Comparison of ENCODE assay signal across 15 cellular contexts in the genomic region with DNA sequence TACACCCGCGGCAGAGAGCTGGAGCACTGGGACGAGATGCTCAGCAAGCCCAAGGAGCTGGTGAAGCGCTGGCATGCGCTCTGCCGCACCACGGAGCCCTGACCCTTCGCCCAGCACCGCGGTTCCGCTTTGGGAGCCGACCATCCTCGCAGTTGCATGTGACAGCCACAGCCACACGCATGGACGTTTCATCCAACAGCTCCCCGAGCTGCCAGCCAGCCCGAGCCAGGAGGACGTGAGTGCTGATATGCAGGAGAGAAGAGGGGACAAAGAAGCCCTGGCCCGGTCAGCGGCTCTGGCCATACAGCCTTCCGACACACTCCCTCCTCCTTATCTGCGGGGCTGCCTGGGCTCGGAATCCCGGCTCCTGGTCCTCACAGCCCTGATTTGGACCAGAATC. TPM values are rescaled to one million over a fixed set of nuclear protein-coding genes. Genes with fewer than 3 reads are reported as not detected.
DNase-seq lines count a peak whose midpoint lies in the region; ATAC-seq, FAIRE-seq and TF ChIP-seq lines count a peak whose summit lies in the region.
"Not testable (repeated sequence)": the region's sequence is repeated elsewhere in the genome, so short reads cannot be mapped to it uniquely, and the experiment has no call there.
"Had no signal": no experiment of that assay in that cellular context is flagged by ENCODE, and none has a peak within 500 bp of the region (broad histone marks: within the 10 kb centered on the region; RNA-seq: fewer than 3 reads in every experiment).

No MANE protein-coding gene starts in this region.

- not testable (repeated sequence) for BruUV-seq in Panc1 (replicated peaks; lab: Mats Ljungman, UMichigan)

- not testable (repeated sequence) for H3K4me1 ChIP-seq in A549; Panc1 (ENCODE audit: control insufficient read depth, insufficient read depth, low read length); heart right ventricle; aorta (ENCODE audit: control insufficient read depth in 1 of 2, insufficient read depth in 2 of 2, low read length in 2 of 2)

- not testable (repeated sequence) for TF ChIP-seq RAD21 in A549 (conservative IDR thresholded peaks at IDR 0.05 in 1 of 2, IDR thresholded peaks at IDR 0.05 in 1 of 2)

- not testable (repeated sequence) for H3K27me3 ChIP-seq in Panc1 (ENCODE audit: control insufficient read depth, insufficient read depth, low read length); heart right ventricle; aorta (ENCODE audit: control insufficient read depth in 1 of 2, insufficient read depth in 2 of 2, low read length in 1 of 2)

- not testable (repeated sequence) for H3K9me3 ChIP-seq in A549; Panc1 (ENCODE audit: control insufficient read depth, insufficient read depth, low read depth, low read length); heart right ventricle; aorta (ENCODE audit: control insufficient read depth, low read length)

- peak; percentile 8 to 10; a peak in 3 of 6 replicates for ATAC-seq in A549
- peak; percentile 27 for ATAC-seq in Panc1
- peak; percentile 75 for ATAC-seq in Right ventricle myocardium superior (ENCODE audit: poor library complexity)
- ATAC-seq in heart right ventricle = peak; percentile 17 to 74 (median 56)
- peak; percentile 75 for ATAC-seq in left ventricle myocardium superior
- ATAC-seq in aorta (ENCODE audit: low FRiP score) = peak; percentile 24

- H3K36me3 ChIP-seq in Panc1 (ENCODE audit: control insufficient read depth, insufficient read depth, low read length); heart right ventricle; aorta (ENCODE audit: control insufficient read depth in 1 of 2, insufficient read depth in 2 of 2, low read length in 1 of 2): not testable (repeated sequence)

- H3K4me2 ChIP-seq in A549 = not testable (repeated sequence)

- in situ Hi-C loops in Panc1 (cut with HindIII; ENCODE audit: low pct_unique_long_range_greater_than_20kb, low sequenced_read_pairs) = not testable (repeated sequence)

- not testable (repeated sequence) for TF ChIP-seq EP300 in A549 (IDR thresholded peaks at IDR 0.05)

- POLR2A ChIA-PET in A549 (lab: Yijun Ruan, JAX); Panc1 (lab: Charles Lee): not testable (repeated sequence)

- no CpG with 5 or more reads among the region's 24 CpGs for WGBS in A549 (ENCODE audit: missing lambda C conversion rate)
- WGBS in heart right ventricle, 2 donors = no CpG with 5 or more reads among the region's 24 CpGs
- WGBS in aorta, 2 donors = no CpG with 5 or more reads among the region's 24 CpGs

- not testable (repeated sequence) for DNase-seq in A549 (ENCODE audit: low read depth in 1 of 2, low spot score in 1 of 2); Panc1 (ENCODE audit: low read depth, low spot score); Right ventricle myocardium superior; heart right ventricle; left ventricle myocardium superior; aorta

- not testable (repeated sequence) for TF ChIP-seq CTCF in A549 (IDR thresholded peaks at IDR 0.05); Panc1 (IDR thresholded peaks at IDR 0.05); heart right ventricle (IDR thresholded peaks at IDR 0.05)

- intact Hi-C loops in Panc1 (cut with micrococcal nuclease; ENCODE audit: unreplicated experiment); Right ventricle myocardium superior (cut with DNase I); heart right ventricle (cut with DNase I); left ventricle myocardium superior (cut with micrococcal nuclease); aorta (cut with DNase I): not testable (repeated sequence)

- FAIRE-seq in A549 (lab: Jason Lieb, UNC) = not testable (repeated sequence)

- not testable (repeated sequence) for H3K27ac ChIP-seq in A549; Panc1 (ENCODE audit: low read length); heart right ventricle; aorta (ENCODE audit: low read depth in 1 of 2, low read length in 2 of 2)

- CTCF ChIA-PET in A549 (lab: Yijun Ruan, JAX); Panc1 (lab: Charles Lee): not testable (repeated sequence)

- H3K4me3 ChIP-seq in A549; Panc1 (ENCODE audit: low read depth in 2 of 2, low read length in 2 of 2); heart right ventricle; aorta (ENCODE audit: low read length in 2 of 2): not testable (repeated sequence)

- not testable (repeated sequence) for TF ChIP-seq POLR2A in A549 (IDR thresholded peaks at IDR 0.05; ENCODE audit: low read length)

RNA-seq across cellular contexts. Expression of a gene that starts 8.6 kb away (rescaled TPM):
- polyA plus RNA-seq in A549 (2011; rRNA removed) (3.3 and 3.5 TPM in 2 replicates), A549 (2017; fragmentation: RNase III; extraction: RNeasy Plus Mini Kit Qiagen cat#74134 plus additional on column Dnase treatment) (2.8 to 3.6 TPM (median 3.2 TPM) in 3 replicates), heart right ventricle (1 to 10 TPM in 1 of 2 donors, under 1 TPM in 1; 0.87 to 3.7 TPM), aorta (under 1 TPM; 0.13 to 0.79 TPM)
- 3.5 and 4.3 TPM in 2 replicates for polyA plus RNA-seq in A549 (2012; cell fraction: cytosol; rRNA removed)
- polyA plus RNA-seq in A549 (2012; cell fraction: nucleus; rRNA removed) = 4.5 and 4.8 TPM in 2 replicates
- polyA minus RNA-seq in A549 (2011; rRNA and poly(A)+ RNA removed) = 4.1 and 5.5 TPM in 2 replicates
- total RNA-seq in Panc1 (2021; ENCODE audit: unreplicated experiment) (0.28 TPM), Right ventricle myocardium superior (2.7 TPM), heart right ventricle (1 to 10 TPM; 1.3 to 4.1 (median 2.9) TPM), left ventricle myocardium superior (3.6 TPM), aorta (10 to 100 TPM in 1 of 2 donors, 1 to 10 TPM in 1; 8.8 to 24.8 TPM)
- polyA plus RNA-seq in Panc1 (2012; ENCODE audit: insufficient read length) = 1.0 TPM
- total RNA-seq: A172, G401 had no signal

RNA-seq across cellular contexts. Expression of a gene that starts 31.1 kb away (rescaled TPM):
- 8.8 and 9.4 TPM in 2 replicates for polyA plus RNA-seq in A549 (2011; rRNA removed)
- polyA plus RNA-seq in A549 (2012; cell fraction: cytosol; rRNA removed) = 17.3 and 29.5 TPM in 2 replicates
- 62.0 and 88.1 TPM in 2 replicates for polyA plus RNA-seq in A549 (2012; cell fraction: nucleus; rRNA removed)
- polyA plus RNA-seq in A549 (2017; fragmentation: RNase III; extraction: RNeasy Plus Mini Kit Qiagen cat#74134 plus additional on column Dnase treatment) = 25.8 to 29.9 TPM (median 28.6 TPM) in 3 replicates
- polyA minus RNA-seq in A549 (2011; rRNA and poly(A)+ RNA removed) = 14.3 and 17.6 TPM in 2 replicates
- 12.9 TPM for total RNA-seq in Panc1 (2021; ENCODE audit: unreplicated experiment)
- 10.6 TPM for polyA plus RNA-seq in Panc1 (2012; ENCODE audit: insufficient read length)
- total RNA-seq in Right ventricle myocardium superior = not detected
- under 1 TPM in 1 of 10 donors, not detected in 9; 0.13 TPM for total RNA-seq in heart right ventricle
- polyA plus RNA-seq in heart right ventricle = not detected
- total RNA-seq in left ventricle myocardium superior = not detected
- 1 to 10 TPM in 1 of 2 donors, under 1 TPM in 1; 0.36 to 1.2 TPM for total RNA-seq in aorta
- polyA plus RNA-seq in aorta = 1 to 10 TPM in 1 of 2 donors, under 1 TPM in 1; 0.54 to 4.0 TPM
- total RNA-seq: A172; A673; CD4-positive, alpha-beta memory T cell; CD4-positive, CD25-positive, alpha-beta regulatory T cell; CD8-positive, alpha-beta memory T cell; G401 had no signal
- polyA plus RNA-seq: AG04450; CD14-positive monocyte; CD4-positive, alpha-beta memory T cell; CD4-positive, CD25-positive, alpha-beta regulatory T cell; CD8-positive, alpha-beta memory T cell; GM12878 had no signal

Comparison
In these comparisons a context has a peak if more than half of its experiments do, and no peak if none do; other contexts are left out.
1. ATAC-seq: peak in every context shown above with its lines; median percentile 75 in Right ventricle myocardium superior; 75 in left ventricle myocardium superior; 56 in heart right ventricle; 27 in Panc1; 24 in aorta; 9 in A549.